17 cellular contexts compared by ENCODE assay signal in the genomic region with DNA sequence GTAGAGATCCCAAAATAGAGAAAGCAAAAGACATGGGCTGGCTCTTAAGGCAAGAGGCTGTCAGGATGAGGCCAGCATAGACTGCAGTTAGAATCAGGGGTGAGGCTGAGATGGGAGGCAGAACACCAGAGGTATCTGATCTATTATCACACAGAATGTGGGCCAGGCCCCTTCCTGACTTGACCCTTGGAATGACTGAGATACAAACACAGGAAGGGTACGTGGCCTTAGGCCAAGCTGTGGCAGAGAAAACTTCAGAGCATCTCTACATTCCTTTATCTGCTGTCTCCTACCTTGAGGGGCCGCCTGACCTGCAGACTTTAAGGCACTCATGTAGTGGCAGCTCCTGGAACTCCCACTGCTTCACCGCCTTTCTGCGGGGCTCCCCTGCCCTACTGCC. TPM values are rescaled to one million over a fixed set of nuclear protein-coding genes. Genes with fewer than 3 reads are reported as not detected.
A peak's percentile ranks its signal among the peaks of the same experiment; 100 is the strongest.
DNase-seq lines count a peak whose midpoint lies in the region; ATAC-seq, FAIRE-seq and TF ChIP-seq lines count a peak whose summit lies in the region.
"Had no signal": no experiment of that assay in that cellular context is flagged by ENCODE, and none has a peak within 500 bp of the region (broad histone marks: within the 10 kb centered on the region; RNA-seq: fewer than 3 reads in every experiment).

No MANE protein-coding gene starts in this region.

- H3K4me3 Mint-ChIP-seq in HFFc6 (no peak overlapping the region), astrocyte (ENCODE audit: unreplicated experiment) (no peak overlapping the region)
- no peak overlapping the region for H3K4me3 Mint-ChIP-seq in stimulated activated effector memory CD8-positive, alpha-beta T cell treated with anti-CD3 and anti-CD28 coated beads, Interleukin-12 subunit alpha, Interleukin-12 subunit beta, amount 100 ng/mL, for 72 hours
- H3K4me3 Mint-ChIP-seq: activated T-cell treated with anti-CD3 and anti-CD28 coated beads, Interleukin-2, amount 50 U/mL, for 72 hours had no signal

- ATAC-seq in lower lobe of right lung (no peak), HG03095 (IDR thresholded peaks at IDR 0.05; ENCODE audit: unreplicated experiment) (no peak)
- no peak for ATAC-seq in stimulated activated effector memory CD8-positive, alpha-beta T cell treated with anti-CD3 and anti-CD28 coated beads, Interleukin-12 subunit alpha, Interleukin-12 subunit beta, amount 100 ng/mL, for 72 hours
- ATAC-seq: activated T-cell treated with anti-CD3 and anti-CD28 coated beads, Interleukin-2, amount 50 U/mL, for 72 hours had no signal

- H3K27me3 Mint-ChIP-seq in HFFc6 (ENCODE audit: insufficient read depth): no peaks in the 10 kb centered on the region
- H3K27me3 Mint-ChIP-seq in astrocyte (ENCODE audit: low read depth, unreplicated experiment): peaks cover under 1% of the 10 kb centered on the region

- H3K9me3 Mint-ChIP-seq in HFFc6: no peaks in the 10 kb centered on the region
- H3K9me3 Mint-ChIP-seq in astrocyte (ENCODE audit: unreplicated experiment): no peaks in the 10 kb centered on the region
- H3K9me3 Mint-ChIP-seq in stimulated activated effector memory CD8-positive, alpha-beta T cell treated with anti-CD3 and anti-CD28 coated beads, Interleukin-12 subunit alpha, Interleukin-12 subunit beta, amount 100 ng/mL, for 72 hours: no peaks in the 10 kb centered on the region
- H3K9me3 Mint-ChIP-seq: activated T-cell treated with anti-CD3 and anti-CD28 coated beads, Interleukin-2, amount 50 U/mL, for 72 hours had no signal

- H3K27ac ChIP-seq in astrocyte (ENCODE audit: low read depth, low read length): no peak overlapping the region
- H3K27ac ChIP-seq in lower lobe of right lung: peak overlapping the region; percentile 64
- peak overlapping the region in 16 of 21 experiments; percentile 12 to 77 (median 50) for H3K27ac ChIP-seq in skin epidermis
- H3K27ac ChIP-seq: RWPE1 had no signal

- FAIRE-seq in astrocyte (lab: Jason Lieb, UNC): no peak

- H3K4me3 ChIP-seq in astrocyte (ENCODE audit: insufficient read depth, low read depth, low read length) (no peak overlapping the region), lower lobe of right lung (no peak overlapping the region), skin epidermis (no peak overlapping the region)
- H3K4me3 ChIP-seq: coronary artery had no signal

- peak overlapping the region; percentile 62 for H2AFZ ChIP-seq in astrocyte (ENCODE audit: low read depth, low read length)

- H3K9me3 ChIP-seq in astrocyte (ENCODE audit: insufficient read depth, low read depth, low read length): no peaks in the 10 kb centered on the region
- no peaks in the 10 kb centered on the region for H3K9me3 ChIP-seq in lower lobe of right lung
- H3K9me3 ChIP-seq: BE2C had no signal

- H3K36me3 Mint-ChIP-seq in HFFc6 (ENCODE audit: low read depth): no peaks in the 10 kb centered on the region
- H3K36me3 Mint-ChIP-seq in astrocyte (ENCODE audit: low read depth, unreplicated experiment): no peaks in the 10 kb centered on the region
- no peaks in the 10 kb centered on the region for H3K36me3 Mint-ChIP-seq in stimulated activated effector memory CD8-positive, alpha-beta T cell treated with anti-CD3 and anti-CD28 coated beads, Interleukin-12 subunit alpha, Interleukin-12 subunit beta, amount 100 ng/mL, for 72 hours

- no peaks in the 10 kb centered on the region for H4K20me1 ChIP-seq in astrocyte (ENCODE audit: insufficient read depth, low read length)

- DNase-seq in HFFc6: no peak
- DNase-seq in astrocyte (ENCODE audit: low read depth): no peak
- no peak for DNase-seq in lower lobe of right lung
- no peak for DNase-seq in NCI-H2107 (lab: John Stamatoyannopoulos, UW)
- no peak for DNase-seq in HuH-7.5 (ENCODE audit: low spot score)
- no peak for DNase-seq in stimulated activated effector memory CD8-positive, alpha-beta T cell treated with anti-CD3 and anti-CD28 coated beads, Interleukin-12 subunit alpha, Interleukin-12 subunit beta, amount 100 ng/mL, for 72 hours (ENCODE audit: low spot score in 2 of 2)
- DNase-seq: activated CD4-positive, alpha-beta T cell treated with anti-CD3 and anti-CD28 coated beads, Interleukin-2, amount 50 U/mL, for 1 hour; activated T-cell treated with anti-CD3 and anti-CD28 coated beads, Interleukin-2, amount 50 U/mL, for 72 hours; BE2C; DND-41; NCI-H187; occipital lobe had no signal

- intact Hi-C loops in lower lobe of right lung (cut with DNase I): no loop called here

- H3K36me3 ChIP-seq in astrocyte (ENCODE audit: insufficient read depth, low read length) (no peaks in the 10 kb centered on the region), lower lobe of right lung (no peaks in the 10 kb centered on the region)
- H3K36me3 ChIP-seq: BE2C had no signal

- no peaks in the 10 kb centered on the region for H3K79me2 ChIP-seq in astrocyte (ENCODE audit: insufficient read depth, low read length)

- H3K27me3 ChIP-seq in astrocyte (ENCODE audit: insufficient read depth, low read length) (no peaks in the 10 kb centered on the region), lower lobe of right lung (ENCODE audit: low read depth) (no peaks in the 10 kb centered on the region)
- H3K27me3 ChIP-seq: BE2C had no signal

- H3K4me1 ChIP-seq in astrocyte (ENCODE audit: insufficient read depth, low read length) (peaks cover 21% of the 10 kb centered on the region), lower lobe of right lung (peaks cover 49% of the 10 kb centered on the region)
- H3K4me1 ChIP-seq: BE2C had no signal

- H3K4me1 Mint-ChIP-seq in HFFc6 (ENCODE audit: low read depth) (peaks cover 24% of the 10 kb centered on the region), astrocyte (ENCODE audit: low read depth, unreplicated experiment) (peaks cover 29% of the 10 kb centered on the region)
- H3K4me1 Mint-ChIP-seq in stimulated activated effector memory CD8-positive, alpha-beta T cell treated with anti-CD3 and anti-CD28 coated beads, Interleukin-12 subunit alpha, Interleukin-12 subunit beta, amount 100 ng/mL, for 72 hours: peaks cover 10% of the 10 kb centered on the region

- H3K27ac Mint-ChIP-seq in HFFc6: peak overlapping the region; percentile 51; the same call in 1 of the 2 replicates
- peak overlapping the region; percentile 56 for H3K27ac Mint-ChIP-seq in astrocyte (ENCODE audit: unreplicated experiment)
- no peak overlapping the region for H3K27ac Mint-ChIP-seq in stimulated activated effector memory CD8-positive, alpha-beta T cell treated with anti-CD3 and anti-CD28 coated beads, Interleukin-12 subunit alpha, Interleukin-12 subunit beta, amount 100 ng/mL, for 72 hours
- H3K27ac Mint-ChIP-seq: activated T-cell treated with anti-CD3 and anti-CD28 coated beads, Interleukin-2, amount 50 U/mL, for 72 hours had no signal

- TF ChIP-seq CTCF in HFFc6 (IDR thresholded peaks at IDR 0.05) (no peak), astrocyte (IDR thresholded peaks at IDR 0.05; ENCODE audit: insufficient read depth, low read depth, low read length) (no peak), lower lobe of right lung (IDR thresholded peaks at IDR 0.05) (no peak)

- H3K4me2 ChIP-seq in astrocyte (ENCODE audit: low read length): no peak overlapping the region

- no peak overlapping the region for H3K9ac ChIP-seq in astrocyte (ENCODE audit: low read length)

RNA-seq across cellular contexts. Expression of a gene that starts 28.4 kb away (rescaled TPM):
- total RNA-seq in HFFc6 (2021; fragmentation: NEBNext Ultra II Directional; extraction: Animal tissue kit (Norgen Biotek cat#: 25700)): 1 to 10 TPM; 2.4 to 4.4 (median 3.4) TPM
- total RNA-seq in astrocyte (2.7 and 4.0 TPM in 2 replicates), lower lobe of right lung (1.8 TPM)
- total RNA-seq: T-helper 1 cell treated with Interleukin-12 subunit alpha and Interleukin-12 subunit beta and Interleukin-4 antibody, amounts not matched to agents 30 ng/mL and 1 ng/mL, for 36 hours had no signal
